Comparison of ENCODE assay signal across 2 cellular contexts in the genomic region with DNA sequence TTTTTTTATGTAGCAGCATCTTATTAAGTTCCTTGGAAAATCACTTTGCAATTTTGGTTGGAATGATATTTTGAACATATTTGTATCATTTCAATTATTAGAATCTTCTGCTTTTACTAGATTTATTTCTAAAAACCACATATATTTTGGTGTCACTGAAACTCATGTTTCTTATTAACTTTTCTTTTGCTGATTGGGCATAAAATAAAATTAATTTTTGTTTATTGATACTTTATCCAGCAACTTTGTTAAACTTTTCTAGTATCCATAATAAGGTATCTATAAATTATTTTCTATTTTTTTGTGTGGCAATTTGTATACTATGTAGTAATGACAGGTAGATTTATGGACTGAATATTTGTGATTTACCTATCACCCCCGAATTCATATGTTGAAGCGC.
TF ChIP-seq lines count a peak whose summit lies in the region.

No MANE protein-coding gene starts in this region.

TF ChIP-seq in HepG2, 621 proteins besides CTCF, POLR2A, EP300 and RAD21 (continued from another document):
- TF ChIP-seq MAFK (conservative IDR thresholded peaks at IDR 0.05 in 1 of 2, IDR thresholded peaks at IDR 0.05 in 1 of 2; ENCODE audit: low read length in 2 of 2) (peak; percentile 38 to 80; a peak in 3 of 4 replicates), RXRA (CRISPR knock-in tag; IDR thresholded peaks at IDR 0.05) (no peak), ZSCAN31 (CRISPR knock-in tag; IDR thresholded peaks at IDR 0.05; ENCODE audit: low read depth) (no peak), ZNF557 (CRISPR knock-in tag; IDR thresholded peaks at IDR 0.05) (no peak), SAFB2 (CRISPR knock-in tag; IDR thresholded peaks at IDR 0.05; ENCODE audit: borderline replicate concordance, low read depth) (no peak), ZNF589 (CRISPR knock-in tag; conservative IDR thresholded peaks at IDR 0.05) (no peak), ZFP36L1 (CRISPR knock-in tag; IDR thresholded peaks at IDR 0.05) (no peak), SMYD3 (CRISPR knock-in tag; IDR thresholded peaks at IDR 0.05) (no peak), MAFF (IDR thresholded peaks at IDR 0.05; ENCODE audit: low read depth, low read length) (peak; percentile 50; the same call in 1 of the 2 replicates)
- TF ChIP-seq, protein P1, sequence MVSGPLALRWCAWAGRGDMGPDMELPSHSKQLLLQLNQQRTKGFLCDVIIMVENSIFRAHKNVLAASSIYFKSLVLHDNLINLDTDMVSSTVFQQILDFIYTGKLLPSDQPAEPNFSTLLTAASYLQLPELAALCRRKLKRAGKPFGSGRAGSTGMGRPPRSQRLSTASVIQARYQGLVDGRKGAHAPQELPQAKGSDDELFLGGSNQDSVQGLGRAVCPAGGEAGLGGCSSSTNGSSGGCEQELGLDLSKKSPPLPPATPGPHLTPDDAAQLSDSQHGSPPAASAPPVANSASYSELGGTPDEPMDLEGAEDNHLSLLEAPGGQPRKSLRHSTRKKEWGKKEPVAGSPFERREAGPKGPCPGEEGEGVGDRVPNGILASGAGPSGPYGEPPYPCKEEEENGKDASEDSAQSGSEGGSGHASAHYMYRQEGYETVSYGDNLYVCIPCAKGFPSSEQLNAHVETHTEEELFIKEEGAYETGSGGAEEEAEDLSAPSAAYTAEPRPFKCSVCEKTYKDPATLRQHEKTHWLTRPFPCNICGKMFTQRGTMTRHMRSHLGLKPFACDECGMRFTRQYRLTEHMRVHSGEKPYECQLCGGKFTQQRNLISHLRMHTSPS (CRISPR knock-in tag; IDR thresholded peaks at IDR 0.05; ENCODE audit: low read depth), result no peak
- TF ChIP-seq, protein P2, sequence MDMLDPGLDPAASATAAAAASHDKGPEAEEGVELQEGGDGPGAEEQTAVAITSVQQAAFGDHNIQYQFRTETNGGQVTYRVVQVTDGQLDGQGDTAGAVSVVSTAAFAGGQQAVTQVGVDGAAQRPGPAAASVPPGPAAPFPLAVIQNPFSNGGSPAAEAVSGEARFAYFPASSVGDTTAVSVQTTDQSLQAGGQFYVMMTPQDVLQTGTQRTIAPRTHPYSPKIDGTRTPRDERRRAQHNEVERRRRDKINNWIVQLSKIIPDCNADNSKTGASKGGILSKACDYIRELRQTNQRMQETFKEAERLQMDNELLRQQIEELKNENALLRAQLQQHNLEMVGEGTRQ (IDR thresholded peaks at IDR 0.05; ENCODE audit: low read depth, low read length), result no peak
- TF ChIP-seq, protein P2 (CRISPR knock-in tag; IDR thresholded peaks at IDR 0.05; ENCODE audit: borderline replicate concordance), result no peak
- TF ChIP-seq, protein P3, sequence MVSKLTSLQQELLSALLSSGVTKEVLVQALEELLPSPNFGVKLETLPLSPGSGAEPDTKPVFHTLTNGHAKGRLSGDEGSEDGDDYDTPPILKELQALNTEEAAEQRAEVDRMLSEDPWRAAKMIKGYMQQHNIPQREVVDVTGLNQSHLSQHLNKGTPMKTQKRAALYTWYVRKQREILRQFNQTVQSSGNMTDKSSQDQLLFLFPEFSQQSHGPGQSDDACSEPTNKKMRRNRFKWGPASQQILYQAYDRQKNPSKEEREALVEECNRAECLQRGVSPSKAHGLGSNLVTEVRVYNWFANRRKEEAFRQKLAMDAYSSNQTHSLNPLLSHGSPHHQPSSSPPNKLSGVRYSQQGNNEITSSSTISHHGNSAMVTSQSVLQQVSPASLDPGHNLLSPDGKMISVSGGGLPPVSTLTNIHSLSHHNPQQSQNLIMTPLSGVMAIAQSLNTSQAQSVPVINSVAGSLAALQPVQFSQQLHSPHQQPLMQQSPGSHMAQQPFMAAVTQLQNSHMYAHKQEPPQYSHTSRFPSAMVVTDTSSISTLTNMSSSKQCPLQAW (CRISPR knock-in tag; IDR thresholded peaks at IDR 0.05), result no peak
- TF ChIP-seq, protein P4, sequence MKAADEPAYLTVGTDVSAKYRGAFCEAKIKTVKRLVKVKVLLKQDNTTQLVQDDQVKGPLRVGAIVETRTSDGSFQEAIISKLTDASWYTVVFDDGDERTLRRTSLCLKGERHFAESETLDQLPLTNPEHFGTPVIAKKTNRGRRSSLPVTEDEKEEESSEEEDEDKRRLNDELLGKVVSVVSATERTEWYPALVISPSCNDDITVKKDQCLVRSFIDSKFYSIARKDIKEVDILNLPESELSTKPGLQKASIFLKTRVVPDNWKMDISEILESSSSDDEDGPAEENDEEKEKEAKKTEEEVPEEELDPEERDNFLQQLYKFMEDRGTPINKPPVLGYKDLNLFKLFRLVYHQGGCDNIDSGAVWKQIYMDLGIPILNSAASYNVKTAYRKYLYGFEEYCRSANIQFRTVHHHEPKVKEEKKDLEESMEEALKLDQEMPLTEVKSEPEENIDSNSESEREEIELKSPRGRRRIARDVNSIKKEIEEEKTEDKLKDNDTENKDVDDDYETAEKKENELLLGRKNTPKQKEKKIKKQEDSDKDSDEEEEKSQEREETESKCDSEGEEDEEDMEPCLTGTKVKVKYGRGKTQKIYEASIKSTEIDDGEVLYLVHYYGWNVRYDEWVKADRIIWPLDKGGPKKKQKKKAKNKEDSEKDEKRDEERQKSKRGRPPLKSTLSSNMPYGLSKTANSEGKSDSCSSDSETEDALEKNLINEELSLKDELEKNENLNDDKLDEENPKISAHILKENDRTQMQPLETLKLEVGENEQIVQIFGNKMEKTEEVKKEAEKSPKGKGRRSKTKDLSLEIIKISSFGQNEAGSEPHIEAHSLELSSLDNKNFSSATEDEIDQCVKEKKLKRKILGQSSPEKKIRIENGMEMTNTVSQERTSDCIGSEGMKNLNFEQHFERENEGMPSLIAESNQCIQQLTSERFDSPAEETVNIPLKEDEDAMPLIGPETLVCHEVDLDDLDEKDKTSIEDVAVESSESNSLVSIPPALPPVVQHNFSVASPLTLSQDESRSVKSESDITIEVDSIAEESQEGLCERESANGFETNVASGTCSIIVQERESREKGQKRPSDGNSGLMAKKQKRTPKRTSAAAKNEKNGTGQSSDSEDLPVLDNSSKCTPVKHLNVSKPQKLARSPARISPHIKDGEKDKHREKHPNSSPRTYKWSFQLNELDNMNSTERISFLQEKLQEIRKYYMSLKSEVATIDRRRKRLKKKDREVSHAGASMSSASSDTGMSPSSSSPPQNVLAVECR (CRISPR knock-in tag; IDR thresholded peaks at IDR 0.05; ENCODE audit: borderline replicate concordance), result no peak
- TF ChIP-seq, protein P5, sequence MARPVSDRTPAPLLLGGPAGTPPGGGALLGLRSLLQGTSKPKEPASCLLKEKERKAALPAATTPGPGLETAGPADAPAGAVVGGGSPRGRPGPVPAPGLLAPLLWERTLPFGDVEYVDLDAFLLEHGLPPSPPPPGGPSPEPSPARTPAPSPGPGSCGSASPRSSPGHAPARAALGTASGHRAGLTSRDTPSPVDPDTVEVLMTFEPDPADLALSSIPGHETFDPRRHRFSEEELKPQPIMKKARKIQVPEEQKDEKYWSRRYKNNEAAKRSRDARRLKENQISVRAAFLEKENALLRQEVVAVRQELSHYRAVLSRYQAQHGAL (CRISPR knock-in tag; IDR thresholded peaks at IDR 0.05; ENCODE audit: not compliant biosample characterization), result no peak

TF ChIP-seq in K562, 482 proteins besides CTCF, POLR2A, EP300 and RAD21 (continued from another document):
- TF ChIP-seq, protein P6, sequence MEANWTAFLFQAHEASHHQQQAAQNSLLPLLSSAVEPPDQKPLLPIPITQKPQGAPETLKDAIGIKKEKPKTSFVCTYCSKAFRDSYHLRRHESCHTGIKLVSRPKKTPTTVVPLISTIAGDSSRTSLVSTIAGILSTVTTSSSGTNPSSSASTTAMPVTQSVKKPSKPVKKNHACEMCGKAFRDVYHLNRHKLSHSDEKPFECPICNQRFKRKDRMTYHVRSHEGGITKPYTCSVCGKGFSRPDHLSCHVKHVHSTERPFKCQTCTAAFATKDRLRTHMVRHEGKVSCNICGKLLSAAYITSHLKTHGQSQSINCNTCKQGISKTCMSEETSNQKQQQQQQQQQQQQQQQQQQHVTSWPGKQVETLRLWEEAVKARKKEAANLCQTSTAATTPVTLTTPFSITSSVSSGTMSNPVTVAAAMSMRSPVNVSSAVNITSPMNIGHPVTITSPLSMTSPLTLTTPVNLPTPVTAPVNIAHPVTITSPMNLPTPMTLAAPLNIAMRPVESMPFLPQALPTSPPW (CRISPR knock-in tag; IDR thresholded peaks at IDR 0.05), result no peak
- TF ChIP-seq, protein P7, sequence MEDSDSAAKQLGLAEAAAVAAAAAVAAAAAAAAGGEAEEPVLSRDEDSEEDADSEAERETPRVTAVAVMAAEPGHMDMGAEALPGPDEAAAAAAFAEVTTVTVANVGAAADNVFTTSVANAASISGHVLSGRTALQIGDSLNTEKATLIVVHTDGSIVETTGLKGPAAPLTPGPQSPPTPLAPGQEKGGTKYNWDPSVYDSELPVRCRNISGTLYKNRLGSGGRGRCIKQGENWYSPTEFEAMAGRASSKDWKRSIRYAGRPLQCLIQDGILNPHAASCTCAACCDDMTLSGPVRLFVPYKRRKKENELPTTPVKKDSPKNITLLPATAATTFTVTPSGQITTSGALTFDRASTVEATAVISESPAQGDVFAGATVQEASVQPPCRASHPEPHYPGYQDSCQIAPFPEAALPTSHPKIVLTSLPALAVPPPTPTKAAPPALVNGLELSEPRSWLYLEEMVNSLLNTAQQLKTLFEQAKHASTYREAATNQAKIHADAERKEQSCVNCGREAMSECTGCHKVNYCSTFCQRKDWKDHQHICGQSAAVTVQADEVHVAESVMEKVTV (CRISPR knock-in tag; IDR thresholded peaks at IDR 0.05), result no peak
- TF ChIP-seq NR2C2 (CRISPR knock-in tag; IDR thresholded peaks at IDR 0.05), result no peak
- no peak for TF ChIP-seq NR2C2 (tag; IDR thresholded peaks at IDR 0.05)
- no peak for TF ChIP-seq ILF3 (IDR thresholded peaks at IDR 0.05; ENCODE audit: borderline replicate concordance)
- TF ChIP-seq RNF2 (IDR thresholded peaks at IDR 0.05), result no peak
TF ChIP-seq in K562: peak in this region for 1.
